Comparison of ENCODE assay signal across 8 cellular contexts in genomic region chr17:64662774-64663367, GRCh38. TPM values are rescaled to one million over a fixed set of nuclear protein-coding genes. Genes with fewer than 3 reads are reported as not detected.
A peak's percentile ranks its signal among the peaks of the same experiment; 100 is the strongest.
DNase-seq lines count a peak whose midpoint lies in the region; ATAC-seq lines count a peak whose summit lies in the region.

No MANE protein-coding gene starts in this region.

- H3K9me3 Mint-ChIP-seq in activated CD4-positive, alpha-beta T cell treated with anti-CD3 and anti-CD28 coated beads for 36 hours (ENCODE audit: low read depth), result no peaks in the 10 kb centered on the region
- H3K9me3 Mint-ChIP-seq in stimulated activated naive CD8-positive, alpha-beta T cell treated with anti-CD3 and anti-CD28 coated beads, Interleukin-15, amount 100 ng/mL, for 72 hours, result no peaks in the 10 kb centered on the region

- H3K27ac Mint-ChIP-seq in activated CD4-positive, alpha-beta T cell treated with anti-CD3 and anti-CD28 coated beads for 36 hours, result no peak overlapping the region
- peak overlapping the region; percentile 91 for H3K27ac Mint-ChIP-seq in T-helper 17 cell
- H3K27ac Mint-ChIP-seq in stimulated activated naive CD8-positive, alpha-beta T cell treated with anti-CD3 and anti-CD28 coated beads, Interleukin-15, amount 100 ng/mL, for 72 hours, result peak overlapping the region in 1 of 2 donors; percentile 71

- CTCF ChIA-PET in activated CD4-positive, alpha-beta T cell treated with anti-CD3 and anti-CD28 coated beads for 36 hours (lab: Charles Lee), result interaction anchor here (1.7 kb wide), 1 partner anchor 14 kb away, joined by 7 read pairs; no protein-coding TSS in a partner anchor

- no peaks in the 10 kb centered on the region for H3K27me3 Mint-ChIP-seq in activated CD4-positive, alpha-beta T cell treated with anti-CD3 and anti-CD28 coated beads for 36 hours
- no peaks in the 10 kb centered on the region for H3K27me3 Mint-ChIP-seq in T-helper 17 cell
- no peaks in the 10 kb centered on the region for H3K27me3 Mint-ChIP-seq in stimulated activated naive CD8-positive, alpha-beta T cell treated with anti-CD3 and anti-CD28 coated beads, Interleukin-15, amount 100 ng/mL, for 72 hours

- intact Hi-C loops in activated CD4-positive, alpha-beta T cell treated with anti-CD3 and anti-CD28 coated beads for 36 hours (cut with DNase I, micrococcal nuclease), result loop anchor here (1.0 to 10.0 kb wide), 10 partner anchors 72 to 820 kb away; partner anchors contain the start of genes GNA13 (in 1 of the 2), LRRC37A3 (in 1 of the 2), POLG2 (in 1 of the 2) and SMARCD2 (in 1 of the 2)

- H3K4me3 Mint-ChIP-seq in activated CD4-positive, alpha-beta T cell treated with anti-CD3 and anti-CD28 coated beads for 36 hours, result peak overlapping the region; percentile 82
- H3K4me3 Mint-ChIP-seq in T-helper 17 cell, result peak overlapping the region; percentile 97
- peak overlapping the region; percentile 79 to 81 for H3K4me3 Mint-ChIP-seq in stimulated activated naive CD8-positive, alpha-beta T cell treated with anti-CD3 and anti-CD28 coated beads, Interleukin-15, amount 100 ng/mL, for 72 hours

- DNase-seq in activated CD4-positive, alpha-beta T cell treated with anti-CD3 and anti-CD28 coated beads for 36 hours, result no peak
- no peak for DNase-seq in activated CD4-positive, alpha-beta T cell treated with anti-CD3 and anti-CD28 coated beads for 48 hours
- DNase-seq in T-helper 17 cell (no peak), iPS DF 4.7 (ENCODE audit: extremely low read depth, low spot score) (peak; percentile 49), foreskin melanocyte (no peak)
- no peak for DNase-seq in stimulated activated naive CD8-positive, alpha-beta T cell treated with anti-CD3 and anti-CD28 coated beads, Interleukin-15, amount 100 ng/mL, for 72 hours
- no peak for DNase-seq in effector CD4-positive, alpha-beta T cell

- peaks cover 20% of the 10 kb centered on the region for H3K4me1 Mint-ChIP-seq in activated CD4-positive, alpha-beta T cell treated with anti-CD3 and anti-CD28 coated beads for 36 hours
- peaks cover 21% of the 10 kb centered on the region for H3K4me1 Mint-ChIP-seq in T-helper 17 cell
- peaks cover 34% of the 10 kb centered on the region for H3K4me1 Mint-ChIP-seq in stimulated activated naive CD8-positive, alpha-beta T cell treated with anti-CD3 and anti-CD28 coated beads, Interleukin-15, amount 100 ng/mL, for 72 hours

- no peak for ATAC-seq in activated CD4-positive, alpha-beta T cell treated with anti-CD3 and anti-CD28 coated beads for 36 hours
- ATAC-seq in T-helper 17 cell (no peak), HG02763 (IDR thresholded peaks at IDR 0.05; ENCODE audit: unreplicated experiment) (no peak)
- ATAC-seq in stimulated activated naive CD8-positive, alpha-beta T cell treated with anti-CD3 and anti-CD28 coated beads, Interleukin-15, amount 100 ng/mL, for 72 hours, result no peak

- no peaks in the 10 kb centered on the region for H3K9me3 ChIP-seq in T-helper 17 cell (ENCODE audit: control insufficient read depth, low read length, poor library complexity, severe bottlenecking)

- POLR2A ChIA-PET in activated CD4-positive, alpha-beta T cell treated with anti-CD3 and anti-CD28 coated beads for 36 hours (lab: Charles Lee), result interaction anchor here (0.9 kb wide), 1 partner anchor 153 kb away, joined by 3 read pairs; no protein-coding TSS in a partner anchor

- H3K36me3 Mint-ChIP-seq in activated CD4-positive, alpha-beta T cell treated with anti-CD3 and anti-CD28 coated beads for 36 hours (ENCODE audit: low read depth), result no peaks in the 10 kb centered on the region
- peaks cover 2% of the 10 kb centered on the region for H3K36me3 Mint-ChIP-seq in T-helper 17 cell (ENCODE audit: low read depth)

RNA-seq across cellular contexts. Expression of gene SMURF2, which starts 0.8 kb away (rescaled TPM):
- 10 to 100 TPM; 13.9 to 15.0 TPM for total RNA-seq in activated CD4-positive, alpha-beta T cell treated with anti-CD3 and anti-CD28 coated beads for 36 hours
- 10 to 100 TPM; 25.4 to 26.6 TPM for total RNA-seq in T-helper 17 cell
